In the genomic region with DNA sequence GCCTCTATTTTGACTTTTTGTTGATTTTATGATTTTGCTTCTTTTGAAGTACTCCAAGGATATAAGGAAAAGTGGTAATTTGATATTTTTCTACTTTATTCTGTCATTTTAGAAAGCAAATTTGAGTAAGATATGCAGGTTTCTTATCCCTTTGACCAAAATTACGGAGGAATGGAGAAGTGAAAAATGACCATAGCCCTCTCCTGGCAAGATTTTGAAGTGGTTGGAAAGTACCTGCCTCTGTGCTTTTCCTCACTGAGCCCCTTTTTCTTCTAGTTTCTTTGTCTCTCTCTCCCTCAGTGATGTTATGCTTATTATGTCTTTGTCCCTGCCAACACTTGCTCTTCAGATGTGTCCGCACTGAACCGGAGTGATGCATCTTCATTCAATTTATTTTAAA, we compare ENCODE assay signal across 17 cellular contexts.
DNase-seq lines count a peak whose midpoint lies in the region; ATAC-seq, FAIRE-seq and TF ChIP-seq lines count a peak whose summit lies in the region.
"Had no signal": no experiment of that assay in that cellular context is flagged by ENCODE, and none has a peak within 500 bp of the region (broad histone marks: within the 10 kb centered on the region; RNA-seq: fewer than 3 reads in every experiment).

No MANE protein-coding gene starts in this region.

- no peak overlapping the region for H3K4me3 ChIP-seq in H1 (ENCODE audit: extremely low read depth in 1 of 4, insufficient read depth in 2 of 4, low read depth in 3 of 4, low read length in 4 of 4)
- H3K4me3 ChIP-seq: smooth muscle cell, stomach had no signal

- H3K36me3 ChIP-seq in H1 (ENCODE audit: control insufficient read depth in 2 of 4, insufficient read depth in 4 of 4, low read length in 3 of 4), result no peaks in the 10 kb centered on the region
- H3K36me3 ChIP-seq: stomach had no signal

- H2BK20ac ChIP-seq in H1 (ENCODE audit: low read length), result no peak overlapping the region

- H3K18ac ChIP-seq in H1 (ENCODE audit: extremely low read depth, low read length), result no peak overlapping the region

- no peak overlapping the region for H3K14ac ChIP-seq in H1 (ENCODE audit: insufficient read length)

- POLR2A ChIA-PET in H1 (lab: Charles Lee; ENCODE audit: partially characterized antibody), result no interaction called here

- no peak for TF ChIP-seq EP300 in H1 (IDR thresholded peaks at IDR 0.05; ENCODE audit: borderline replicate concordance in 1 of 2, low read depth in 2 of 2, low read length in 2 of 2)

- no peaks in the 10 kb centered on the region for H3K23me2 ChIP-seq in H1 (ENCODE audit: low read depth, low read length)

- H4K91ac ChIP-seq in H1 (replicated peaks; ENCODE audit: insufficient read length, low read length), result no peak overlapping the region

- no peak overlapping the region for H2BK5ac ChIP-seq in H1 (ENCODE audit: low read depth, low read length)

- H3K9ac ChIP-seq in H1 (replicated peaks in 1 of 4; ENCODE audit: extremely low read depth in 1 of 4, low read depth in 3 of 4, low read length in 3 of 4), result no peak overlapping the region

- FAIRE-seq in H1 (lab: Jason Lieb, UNC), result no peak

- H3K9me3 ChIP-seq in H1 (ENCODE audit: insufficient read depth in 2 of 2, low read depth in 1 of 2, low read length in 1 of 2), result 0 out of 4 replicates have a peak, but pooled peaks cover 0 to under 1% of the 10 kb centered on the region in 2 experiments

- peak; percentile 44 to 52 for TF ChIP-seq RAD21 in H1 (IDR thresholded peaks at IDR 0.05 in 1 of 2, conservative IDR thresholded peaks at IDR 0.05 in 1 of 2; ENCODE audit: low read depth in 2 of 2, low read length in 2 of 2)

- no peak overlapping the region for H3K56ac ChIP-seq in H1 (replicated peaks; ENCODE audit: insufficient read length, low read depth, low read length)

- no peak overlapping the region for H3K4ac ChIP-seq in H1 (replicated peaks; ENCODE audit: insufficient read length, low read depth, low read length)

- in situ Hi-C loops in GM13976 (cut with MboI; ENCODE audit: low sequenced_read_pairs, unreplicated experiment), result no loop called here

- H3K27me3 Mint-ChIP-seq in activated T-helper 1 cell treated with anti-CD3 and anti-CD28 coated beads, Interleukin-12 subunit alpha, Interleukin-12 subunit beta, Interleukin-2, Interleukin-4 antibody, amounts not matched to agents 30 ng/mL and 10 ng/mL and 1 ng/mL, durations not matched to agents 14 hours and 24 hours and 36 hours (ENCODE audit: insufficient read depth), result peaks cover 2% of the 10 kb centered on the region

- H3K4me1 Mint-ChIP-seq in activated T-helper 1 cell treated with anti-CD3 and anti-CD28 coated beads, Interleukin-12 subunit alpha, Interleukin-12 subunit beta, Interleukin-2, Interleukin-4 antibody, amounts not matched to agents 30 ng/mL and 10 ng/mL and 1 ng/mL, durations not matched to agents 14 hours and 24 hours and 36 hours (ENCODE audit: low read depth), result no peaks in the 10 kb centered on the region
- H3K4me1 Mint-ChIP-seq: activated naive CD8-positive, alpha-beta T cell treated with anti-CD3 and anti-CD28 coated beads, Interleukin-2, amount 50 U/mL, for 24 hours had no signal

- H3K79me1 ChIP-seq in H1 (ENCODE audit: low read depth, low read length), result no peaks in the 10 kb centered on the region

- WGBS in H1 (ENCODE audit: extremely low coverage in 1 of 2, insufficient coverage in 1 of 2, insufficient read length in 1 of 2, insufficient replicate concordance in 2 of 2, low coverage in 1 of 2, low lambda C conversion rate in 2 of 2, missing lambda C conversion rate in 1 of 2), 2 experiments, result 90% methylated on average over 3 of the region's 3 CpGs; no CpG with 5 or more reads in 1 of the 2 experiments

- no peaks in the 10 kb centered on the region for H3K79me2 ChIP-seq in H1 (ENCODE audit: control insufficient read depth in 1 of 2, insufficient read depth in 2 of 2, low read length in 2 of 2)

- H3K9me3 Mint-ChIP-seq in activated T-helper 1 cell treated with anti-CD3 and anti-CD28 coated beads, Interleukin-12 subunit alpha, Interleukin-12 subunit beta, Interleukin-2, Interleukin-4 antibody, amounts not matched to agents 30 ng/mL and 10 ng/mL and 1 ng/mL, durations not matched to agents 14 hours and 24 hours and 36 hours, result no peaks in the 10 kb centered on the region
- H3K9me3 Mint-ChIP-seq: activated naive CD8-positive, alpha-beta T cell treated with anti-CD3 and anti-CD28 coated beads, Interleukin-2, amount 50 U/mL, for 24 hours; activated T-cell treated with anti-CD3 and anti-CD28 coated beads, Interleukin-2, amount 50 U/mL, for 24 hours had no signal

- DNase-seq in GM13976 (ENCODE audit: low spot score) (peak; percentile 24), GM20000 (ENCODE audit: low spot score) (peak; percentile 18), H1 (ENCODE audit: low read depth in 1 of 2, low spot score in 2 of 2) (no peak), cerebellar nuclear complex (lab: John Stamatoyannopoulos, UW) (no peak), NCI-H82 (lab: John Stamatoyannopoulos, UW) (no peak)
- no peak for DNase-seq in activated T-helper 1 cell treated with anti-CD3 and anti-CD28 coated beads, Interleukin-12 subunit alpha, Interleukin-12 subunit beta, Interleukin-2, Interleukin-4 antibody, amounts not matched to agents 30 ng/mL and 10 ng/mL and 1 ng/mL, durations not matched to agents 14 hours and 24 hours and 36 hours (ENCODE audit: low spot score)
- DNase-seq: activated CD4-positive, alpha-beta T cell treated with anti-CD3 and anti-CD28 coated beads, Interleukin-2, amount 50 U/mL, for 1 hour; activated naive CD8-positive, alpha-beta T cell treated with anti-CD3 and anti-CD28 coated beads, Interleukin-2, amount 50 U/mL, for 24 hours; activated T-cell treated with anti-CD3 and anti-CD28 coated beads, Interleukin-2, amount 50 U/mL, for 24 hours; HCEC 1CT; kidney glomerular epithelial cell; NCI-H2171; SIG-M5; stomach had no signal

- H2AK5ac ChIP-seq in H1 (ENCODE audit: low read depth, low read length), result no peak overlapping the region

- no peak overlapping the region for H2AFZ ChIP-seq in H1 (ENCODE audit: low read length)

- intact Hi-C loops in activated T-helper 1 cell treated with anti-CD3 and anti-CD28 coated beads, Interleukin-12 subunit alpha, Interleukin-12 subunit beta, Interleukin-2, Interleukin-4 antibody, amounts not matched to agents 30 ng/mL and 10 ng/mL and 1 ng/mL, durations not matched to agents 14 hours and 24 hours and 36 hours (cut with micrococcal nuclease), result no loop called here

- ATAC-seq in HG02938 (IDR thresholded peaks at IDR 0.05; ENCODE audit: unreplicated experiment) (peak; percentile 77), GM21515 (IDR thresholded peaks at IDR 0.05; ENCODE audit: unreplicated experiment) (no peak)
- ATAC-seq: activated naive CD8-positive, alpha-beta T cell treated with anti-CD3 and anti-CD28 coated beads, Interleukin-2, amount 50 U/mL, for 24 hours had no signal

- H2BK120ac ChIP-seq in H1 (replicated peaks; ENCODE audit: low read depth, low read length), result no peak overlapping the region

- no peak overlapping the region for H3K27ac ChIP-seq in H1 (ENCODE audit: low read depth, low read length)
- H3K27ac ChIP-seq: stomach had no signal

- H3K27ac Mint-ChIP-seq in activated T-helper 1 cell treated with anti-CD3 and anti-CD28 coated beads, Interleukin-12 subunit alpha, Interleukin-12 subunit beta, Interleukin-2, Interleukin-4 antibody, amounts not matched to agents 30 ng/mL and 10 ng/mL and 1 ng/mL, durations not matched to agents 14 hours and 24 hours and 36 hours, result no peak overlapping the region
- H3K27ac Mint-ChIP-seq: activated naive CD8-positive, alpha-beta T cell treated with anti-CD3 and anti-CD28 coated beads, Interleukin-2, amount 50 U/mL, for 24 hours; activated T-cell treated with anti-CD3 and anti-CD28 coated beads, Interleukin-2, amount 50 U/mL, for 24 hours had no signal

- H2BK15ac ChIP-seq in H1 (ENCODE audit: low read length), result no peak overlapping the region

- no peak overlapping the region for H4K5ac ChIP-seq in H1 (ENCODE audit: insufficient read length, low read depth, low read length)

- CTCF ChIA-PET in H1 (lab: Charles Lee; ENCODE audit: partially characterized antibody), result interaction anchor here (1.0 to 2.1 kb wide), 3 partner anchors 10 to 937 kb away, joined by 3 to 5 read pairs (median 3); no protein-coding TSS in a partner anchor

- no peak overlapping the region for H3K4me3 Mint-ChIP-seq in activated T-helper 1 cell treated with anti-CD3 and anti-CD28 coated beads, Interleukin-12 subunit alpha, Interleukin-12 subunit beta, Interleukin-2, Interleukin-4 antibody, amounts not matched to agents 30 ng/mL and 10 ng/mL and 1 ng/mL, durations not matched to agents 14 hours and 24 hours and 36 hours
- H3K4me3 Mint-ChIP-seq: activated naive CD8-positive, alpha-beta T cell treated with anti-CD3 and anti-CD28 coated beads, Interleukin-2, amount 50 U/mL, for 24 hours; activated T-cell treated with anti-CD3 and anti-CD28 coated beads, Interleukin-2, amount 50 U/mL, for 24 hours had no signal

- no peak overlapping the region for H2BK12ac ChIP-seq in H1 (ENCODE audit: low read depth, low read length)

- no peaks in the 10 kb centered on the region for H4K20me1 ChIP-seq in H1 (replicated peaks in 1 of 2; ENCODE audit: control insufficient read depth in 1 of 2, insufficient read depth in 2 of 2, low read length in 2 of 2)

- TF ChIP-seq POLR2A in H1 (IDR thresholded peaks at IDR 0.05; ENCODE audit: control extremely low read depth in 1 of 2, low read depth in 2 of 2, low read length in 2 of 2), result no peak

- no peaks in the 10 kb centered on the region for H3K36me3 Mint-ChIP-seq in activated T-helper 1 cell treated with anti-CD3 and anti-CD28 coated beads, Interleukin-12 subunit alpha, Interleukin-12 subunit beta, Interleukin-2, Interleukin-4 antibody, amounts not matched to agents 30 ng/mL and 10 ng/mL and 1 ng/mL, durations not matched to agents 14 hours and 24 hours and 36 hours (ENCODE audit: low read depth)

- TF ChIP-seq CTCF in GM13976 (IDR thresholded peaks at IDR 0.05; ENCODE audit: borderline replicate concordance, control extremely low read depth, extremely low read depth, insufficient read depth, missing control alignments), result no peak
- no peak for TF ChIP-seq CTCF in GM20000 (IDR thresholded peaks at IDR 0.05; ENCODE audit: extremely low read depth, missing control alignments)
- TF ChIP-seq CTCF in H1 (IDR thresholded peaks at IDR 0.05; ENCODE audit: control extremely low read depth in 1 of 3, insufficient read depth in 1 of 3, low read depth in 1 of 3, low read length in 3 of 3), result peak in 2 of 3 experiments; percentile 23 to 33; a peak in 2 of 4 replicates

- H4K8ac ChIP-seq in H1 (ENCODE audit: extremely low read depth, insufficient read depth, low read length), result no peak overlapping the region

- no peak overlapping the region for H3K23ac ChIP-seq in H1 (ENCODE audit: insufficient read length)

- H3K4me2 ChIP-seq in H1 (ENCODE audit: insufficient read depth in 1 of 2, low read depth in 2 of 2, low read length in 2 of 2), result no peak overlapping the region
- H3K4me2 ChIP-seq: smooth muscle cell had no signal

- H3K27me3 ChIP-seq in H1 (replicated peaks in 1 of 4; ENCODE audit: control insufficient read depth in 3 of 4, extremely low read depth in 1 of 4, insufficient read depth in 3 of 4, low read length in 3 of 4), result no peaks in the 10 kb centered on the region
- H3K27me3 ChIP-seq: stomach had no signal

- no peaks in the 10 kb centered on the region; a peak in 2 of 7 replicates for H3K4me1 ChIP-seq in H1 (replicated peaks in 1 of 4; ENCODE audit: control insufficient read depth in 3 of 4, insufficient read depth in 4 of 4, low read length in 3 of 4)
- H3K4me1 ChIP-seq: stomach had no signal

Comparison
In these comparisons a context has a peak if more than half of its experiments do, and no peak if none do; other contexts are left out.
1. DNase-seq: peak in GM13976 (single experiment) and GM20000 (single experiment); none in H1 (0 of 2), cerebellar nuclear complex (0 of 2), activated T-helper 1 cell treated with anti-CD3 and anti-CD28 coated beads, Interleukin-12 subunit alpha, Interleukin-12 subunit beta, Interleukin-2, Interleukin-4 antibody, amounts not matched to agents 30 ng/mL and 10 ng/mL and 1 ng/mL, durations not matched to agents 14 hours and 24 hours and 36 hours (single experiment) and NCI-H82 (single experiment).
2. CTCF ChIP-seq: peak in H1 (2 of 3); none in GM13976 (single experiment) and GM20000 (single experiment).